Comparison of ENCODE assay signal across 9 cellular contexts in the genomic region with DNA sequence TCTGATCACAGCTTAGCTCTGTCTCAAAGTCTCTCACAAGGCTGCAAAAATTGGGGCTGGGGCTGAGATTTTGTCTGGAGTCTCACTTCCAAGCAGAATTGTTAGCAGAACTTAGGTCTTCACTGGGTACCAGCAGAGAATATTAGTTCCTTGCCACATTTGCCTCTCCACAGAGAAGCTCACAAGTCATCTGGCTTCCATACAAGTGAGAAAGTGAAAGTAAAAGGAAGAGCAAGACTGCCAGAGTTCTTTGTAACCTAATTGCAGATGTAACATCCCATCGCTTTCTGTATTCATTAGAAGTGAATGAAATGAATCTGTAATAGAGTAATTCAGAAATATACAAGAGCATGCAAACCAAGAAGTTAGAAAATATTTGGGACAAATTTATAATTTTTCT.
DNase-seq lines count a peak whose midpoint lies in the region; ATAC-seq and TF ChIP-seq lines count a peak whose summit lies in the region.
"Had no signal": no experiment of that assay in that cellular context is flagged by ENCODE, and none has a peak within 500 bp of the region (broad histone marks: within the 10 kb centered on the region; RNA-seq: fewer than 3 reads in every experiment).

No MANE protein-coding gene starts in this region.

- POLR2A ChIA-PET in SK-N-SH (lab: Yijun Ruan, JAX): no interaction called here

- TF ChIP-seq EP300 in SK-N-SH (IDR thresholded peaks at IDR 0.05; ENCODE audit: borderline replicate concordance in 1 of 2, low read depth in 1 of 2, low read length in 1 of 2): no peak

- H3K27ac ChIP-seq in SK-N-SH (ENCODE audit: low read depth in 2 of 2, low read length in 1 of 2) (peak overlapping the region in 1 of 2 experiments; percentile 44; a peak in 1 of 4 replicates), cardiac muscle cell (no peak overlapping the region), aorta (ENCODE audit: low read depth in 1 of 2, low read length in 2 of 2) (no peak overlapping the region)
- H3K27ac ChIP-seq: HL-60 had no signal

- TF ChIP-seq CTCF in SK-N-SH (IDR thresholded peaks at IDR 0.05): no peak
- no peak for TF ChIP-seq CTCF in cardiac muscle cell (IDR thresholded peaks at IDR 0.05; ENCODE audit: low read depth, low read length)

- no peaks in the 10 kb centered on the region for H3K9me2 ChIP-seq in SK-N-SH

- H2AFZ ChIP-seq in SK-N-SH (ENCODE audit: low read depth): peak overlapping the region; percentile 43

- H3K4me2 ChIP-seq in SK-N-SH: peak overlapping the region; percentile 61

- no peak for ATAC-seq in SK-N-SH treated with all-trans-retinoic acid at 6 μM for 48 hours
- peak; percentile 52 for ATAC-seq in aorta (ENCODE audit: low FRiP score)
- ATAC-seq in GM21515 (IDR thresholded peaks at IDR 0.05; ENCODE audit: unreplicated experiment): no peak
- no peak for ATAC-seq in GM19452 (IDR thresholded peaks at IDR 0.05; ENCODE audit: unreplicated experiment)

- H3K9me3 ChIP-seq in SK-N-SH (no peaks in the 10 kb centered on the region), cardiac muscle cell (ENCODE audit: low read depth) (no peaks in the 10 kb centered on the region), aorta (ENCODE audit: control insufficient read depth, low read length) (no peaks in the 10 kb centered on the region)

- no peaks in the 10 kb centered on the region for H3K27me3 ChIP-seq in SK-N-SH (ENCODE audit: insufficient read depth)
- no peaks in the 10 kb centered on the region for H3K27me3 ChIP-seq in cardiac muscle cell
- H3K27me3 ChIP-seq in aorta (ENCODE audit: control insufficient read depth in 1 of 2, insufficient read depth in 2 of 2, low read length in 1 of 2): no peaks in the 10 kb centered on the region

- no peak for TF ChIP-seq RAD21 in SK-N-SH (IDR thresholded peaks at IDR 0.05; ENCODE audit: low read length)

- CTCF ChIA-PET in SK-N-SH (lab: Yijun Ruan, JAX): no interaction called here

- H3F3A ChIP-seq in SK-N-SH (replicated peaks; ENCODE audit: insufficient read depth): peaks cover 4% of the 10 kb centered on the region

- H3K79me2 ChIP-seq in SK-N-SH (ENCODE audit: insufficient read depth): no peaks in the 10 kb centered on the region

- intact Hi-C loops in aorta (cut with DNase I): no loop called here

- no peak overlapping the region for H3K9ac ChIP-seq in SK-N-SH

- no peaks in the 10 kb centered on the region for H4K20me1 ChIP-seq in SK-N-SH (ENCODE audit: insufficient read depth)

- WGBS in SK-N-SH (ENCODE audit: low lambda C conversion rate): 9% methylated on average over 1 of the region's 1 CpG
- 13 to 41% methylated on average over 1 of the region's 1 CpG for WGBS in aorta, 2 donors

- H3K36me3 ChIP-seq in SK-N-SH (replicated peaks in 1 of 2; ENCODE audit: control insufficient read depth in 1 of 2, insufficient read depth in 2 of 2, low read length in 1 of 2) (no peaks in the 10 kb centered on the region), cardiac muscle cell (no peaks in the 10 kb centered on the region), aorta (ENCODE audit: control insufficient read depth in 1 of 2, insufficient read depth in 2 of 2, low read length in 1 of 2) (no peaks in the 10 kb centered on the region)

- H3K4me1 ChIP-seq in SK-N-SH (ENCODE audit: control insufficient read depth in 1 of 2, insufficient read depth in 2 of 2, low read depth in 1 of 2, low read length in 1 of 2) (no peaks in the 10 kb centered on the region; a peak in 2 of 4 replicates), cardiac muscle cell (ENCODE audit: low read depth) (no peaks in the 10 kb centered on the region), aorta (ENCODE audit: control insufficient read depth in 1 of 2, insufficient read depth in 2 of 2, low read length in 2 of 2) (no peaks in the 10 kb centered on the region)

- DNase-seq in SK-N-SH: no peak
- DNase-seq in NAMALWA (ENCODE audit: low spot score): peak; percentile 6
- DNase-seq in cardiac muscle cell (ENCODE audit: low read depth in 1 of 2, low spot score in 1 of 2): peak; percentile 10 to 56
- no peak for DNase-seq in aorta
- DNase-seq in stimulated activated CD4-positive, alpha-beta T cell treated with anti-CD3 and anti-CD28 coated beads, Interleukin-1b, Interleukin-23, amount 100 ng/mL, for 48 hours: no peak

- H3K4me3 ChIP-seq in SK-N-SH (ENCODE audit: low read depth in 2 of 2, low read length in 1 of 2): peak overlapping the region in 1 of 2 experiments; percentile 24; a peak in 1 of 4 replicates
- H3K4me3 ChIP-seq in cardiac muscle cell: no peak overlapping the region
- peak overlapping the region; percentile 53 to 54 for H3K4me3 ChIP-seq in aorta (ENCODE audit: low read length in 2 of 2)

TF ChIP-seq in SK-N-SH, 30 proteins besides CTCF, POLR2A, EP300 and RAD21:
- TF ChIP-seq NRF1 (IDR thresholded peaks at IDR 0.05; ENCODE audit: low read depth, low read length) (no peak), FOXM1 (IDR thresholded peaks at IDR 0.05; ENCODE audit: low read depth) (no peak), EZH2phosphoT487 (IDR thresholded peaks at IDR 0.05; ENCODE audit: borderline replicate concordance, low read depth) (no peak), MEF2A (IDR thresholded peaks at IDR 0.05; ENCODE audit: borderline replicate concordance, low read depth) (no peak), TEAD4 (IDR thresholded peaks at IDR 0.05; ENCODE audit: borderline replicate concordance, insufficient read depth) (no peak), TAF1 (IDR thresholded peaks at IDR 0.05; ENCODE audit: borderline replicate concordance, low read depth, low read length) (no peak), CHD2 (IDR thresholded peaks at IDR 0.05; ENCODE audit: low read length, partially characterized antibody) (no peak)

TF ChIP-seq in SK-N-SH treated with all-trans-retinoic acid at 6 μM for 48 hours, 23 proteins besides CTCF, POLR2A, EP300 and RAD21:
- TF ChIP-seq, protein P1, sequence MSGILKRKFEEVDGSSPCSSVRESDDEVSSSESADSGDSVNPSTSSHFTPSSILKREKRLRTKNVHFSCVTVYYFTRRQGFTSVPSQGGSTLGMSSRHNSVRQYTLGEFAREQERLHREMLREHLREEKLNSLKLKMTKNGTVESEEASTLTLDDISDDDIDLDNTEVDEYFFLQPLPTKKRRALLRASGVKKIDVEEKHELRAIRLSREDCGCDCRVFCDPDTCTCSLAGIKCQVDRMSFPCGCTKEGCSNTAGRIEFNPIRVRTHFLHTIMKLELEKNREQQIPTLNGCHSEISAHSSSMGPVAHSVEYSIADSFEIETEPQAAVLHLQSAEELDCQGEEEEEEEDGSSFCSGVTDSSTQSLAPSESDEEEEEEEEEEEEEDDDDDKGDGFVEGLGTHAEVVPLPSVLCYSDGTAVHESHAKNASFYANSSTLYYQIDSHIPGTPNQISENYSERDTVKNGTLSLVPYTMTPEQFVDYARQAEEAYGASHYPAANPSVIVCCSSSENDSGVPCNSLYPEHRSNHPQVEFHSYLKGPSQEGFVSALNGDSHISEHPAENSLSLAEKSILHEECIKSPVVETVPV (CRISPR knock-in tag; IDR thresholded peaks at IDR 0.05): no peak
- TF ChIP-seq OSR1 (CRISPR knock-in tag; IDR thresholded peaks at IDR 0.05) (no peak), SNAI2 (CRISPR knock-in tag; IDR thresholded peaks at IDR 0.05) (no peak), GLIS3 (CRISPR knock-in tag; IDR thresholded peaks at IDR 0.05) (no peak), ZC3H10 (CRISPR knock-in tag; IDR thresholded peaks at IDR 0.05) (no peak), ZNF70 (CRISPR knock-in tag; IDR thresholded peaks at IDR 0.05) (no peak), ARNTL (CRISPR knock-in tag; IDR thresholded peaks at IDR 0.05; ENCODE audit: borderline replicate concordance, low read depth) (no peak)

Comparison
In these comparisons a context has a peak if more than half of its experiments do, and no peak if none do; other contexts are left out.
1. DNase-seq: peak in NAMALWA (single experiment) and cardiac muscle cell (2 of 2); none in SK-N-SH (single experiment), aorta (0 of 2) and stimulated activated CD4-positive, alpha-beta T cell treated with anti-CD3 and anti-CD28 coated beads, Interleukin-1b, Interleukin-23, amount 100 ng/mL, for 48 hours (single experiment).